Comparison of ENCODE assay signal across 15 cellular contexts in the genomic region with DNA sequence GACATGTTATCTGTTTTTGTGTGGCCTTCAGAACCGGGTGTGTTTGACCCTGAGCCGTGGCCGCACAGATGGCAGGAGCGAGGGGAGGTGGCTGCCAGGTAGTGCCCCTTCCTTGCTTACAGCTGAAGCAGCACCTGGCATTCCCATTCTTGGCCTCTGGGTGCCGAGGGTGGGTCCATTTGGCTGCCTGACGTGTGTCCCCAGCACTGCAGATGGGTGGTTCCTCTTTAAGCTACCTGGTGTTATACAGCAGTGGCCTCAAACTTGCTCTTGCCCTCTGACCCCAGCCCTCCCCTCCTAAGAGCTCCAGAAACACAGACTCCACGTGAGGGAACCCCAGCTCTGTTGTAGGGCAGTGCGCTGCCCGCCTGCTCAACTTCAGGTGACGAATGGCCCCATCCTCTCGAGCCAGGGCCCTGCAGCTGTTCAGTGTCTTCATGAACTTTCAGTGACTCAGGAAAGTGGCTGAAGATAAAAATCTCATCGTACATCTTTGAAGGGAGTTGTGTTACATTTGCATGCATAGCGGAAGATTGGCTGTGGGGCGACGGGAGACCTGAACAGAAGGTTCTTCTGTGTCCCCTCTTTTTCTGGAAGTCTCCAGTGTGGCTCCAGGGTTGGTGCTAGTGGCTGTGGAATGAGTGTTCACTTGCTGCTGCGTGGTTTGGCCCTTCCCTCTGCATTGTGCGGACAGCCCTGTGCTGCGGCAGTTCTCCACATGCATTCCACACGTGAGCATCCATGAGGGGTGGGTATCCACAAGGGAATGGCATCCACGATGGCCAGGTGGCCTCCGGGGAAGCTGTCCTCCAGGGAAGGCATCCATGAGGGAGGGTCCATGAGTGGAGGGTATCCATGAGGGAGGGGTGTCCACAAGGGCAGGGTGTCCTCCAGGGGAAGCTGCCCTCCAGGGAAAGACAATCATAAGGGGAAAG.
DNase-seq lines count a peak whose midpoint lies in the region; ATAC-seq and TF ChIP-seq lines count a peak whose summit lies in the region.
"Had no signal": no experiment of that assay in that cellular context is flagged by ENCODE, and none has a peak within 500 bp of the region (broad histone marks: within the 10 kb centered on the region; RNA-seq: fewer than 3 reads in every experiment).

No MANE protein-coding gene starts in this region.

- no peak overlapping the region for H2BK120ac ChIP-seq in neuronal stem cell (ENCODE audit: low read depth, low read length)

- in situ Hi-C loops in transverse colon (cut with MboI; ENCODE audit: low pct_ligation_motif_present in 1 of 4, low pct_unique_long_range_greater_than_20kb in 1 of 4, low sequenced_read_pairs in 3 of 4), result loop anchor here in 3 of 4 donors (25.0 kb wide), 3 partner anchors 92 to 392 kb away; a partner anchor contains a TSS

- H3K27me3 ChIP-seq in adrenal gland (no peaks in the 10 kb centered on the region), neuronal stem cell (ENCODE audit: control insufficient read depth in 3 of 3, insufficient read depth in 3 of 3, low read depth in 1 of 3, low read length in 3 of 3) (no peaks in the 10 kb centered on the region), transverse colon (no peaks in the 10 kb centered on the region)

- no peak for TF ChIP-seq CTCF in adrenal gland (IDR thresholded peaks at IDR 0.05)
- no peak for TF ChIP-seq CTCF in glutamatergic neuron (IDR thresholded peaks at IDR 0.05; ENCODE audit: partially characterized antibody, unreplicated experiment)
- TF ChIP-seq CTCF in transverse colon (IDR thresholded peaks at IDR 0.05), result no peak

- no peak for ATAC-seq in GM21381 (IDR thresholded peaks at IDR 0.05; ENCODE audit: unreplicated experiment)
- ATAC-seq: Panc1 had no signal

- H2BK12ac ChIP-seq in neuronal stem cell (ENCODE audit: low read length), result no peak overlapping the region

- H3K27ac ChIP-seq in adrenal gland, result peak overlapping the region in 2 of 5 donors; percentile 30 to 94
- H3K27ac ChIP-seq in neuronal stem cell (replicated peaks; ENCODE audit: low read length), result no peak overlapping the region
- peak overlapping the region; percentile 83 to 95 (median 89) for H3K27ac ChIP-seq in transverse colon

- no peak overlapping the region for H3K27ac Mint-ChIP-seq in glutamatergic neuron (ENCODE audit: unreplicated experiment)
- H3K27ac Mint-ChIP-seq: activated naive CD4-positive, alpha-beta T cell treated with anti-CD3 and anti-CD28 coated beads for 36 hours had no signal

- intact Hi-C loops in adrenal gland (cut with DNase I) (no loop called here), transverse colon (cut with DNase I; ENCODE audit: low total_unique reads) (no loop called here)

- H3K23ac ChIP-seq in neuronal stem cell (ENCODE audit: low read depth, low read length, poor library complexity), result no peak overlapping the region

- peak in 6 of 7 donors; percentile 45 to 72 (median 58) for DNase-seq in adrenal gland
- DNase-seq in glutamatergic neuron, result peak; percentile 4
- no peak for DNase-seq in neuronal stem cell (ENCODE audit: low spot score)
- no peak for DNase-seq in transverse colon
- DNase-seq in occipital lobe (lab: John Stamatoyannopoulos, UW), result no peak
- no peak for DNase-seq in erythroblast (lab: John Stamatoyannopoulos, UW)
- DNase-seq: activated naive CD4-positive, alpha-beta T cell treated with anti-CD3 and anti-CD28 coated beads for 36 hours; kidney glomerular epithelial cell; NCI-H1105; NCI-H510A treated with DMSO at 0.1 percent for 48 hours; stimulated activated CD4-positive, alpha-beta T cell treated with anti-CD3 and anti-CD28 coated beads, Interleukin-2, amount 100 ng/mL, for 24 hours; T-helper 9 cell had no signal

- H3K27me3 Mint-ChIP-seq in glutamatergic neuron (ENCODE audit: unreplicated experiment), result peaks cover 13% of the 10 kb centered on the region
- H3K27me3 Mint-ChIP-seq: CD4-positive, alpha-beta memory T cell had no signal

- H3K4me2 ChIP-seq in neuronal stem cell (ENCODE audit: insufficient read depth, low read length, poor library complexity, severe bottlenecking), result no peak overlapping the region

- no peaks in the 10 kb centered on the region for H3K9me3 ChIP-seq in adrenal gland (replicated peaks in 1 of 3)
- no peaks in the 10 kb centered on the region for H3K9me3 ChIP-seq in neuronal stem cell (replicated peaks in 1 of 2; ENCODE audit: control insufficient read depth in 2 of 2, insufficient read depth in 1 of 2, low read depth in 1 of 2, low read length in 2 of 2)
- no peaks in the 10 kb centered on the region for H3K9me3 ChIP-seq in transverse colon

- H3K4me3 ChIP-seq in adrenal gland (no peak overlapping the region), neuronal stem cell (ENCODE audit: low read length in 2 of 2) (no peak overlapping the region), transverse colon (no peak overlapping the region)

- H3K9me3 Mint-ChIP-seq in glutamatergic neuron (ENCODE audit: unreplicated experiment), result peaks cover 6% of the 10 kb centered on the region
- H3K9me3 Mint-ChIP-seq: activated naive CD4-positive, alpha-beta T cell treated with anti-CD3 and anti-CD28 coated beads for 36 hours; CD4-positive, alpha-beta memory T cell had no signal

- H2BK15ac ChIP-seq in neuronal stem cell (ENCODE audit: low read length), result no peak overlapping the region

- H3K14ac ChIP-seq in neuronal stem cell (ENCODE audit: low read length), result peak overlapping the region; percentile 61

- H3K4me3 Mint-ChIP-seq in glutamatergic neuron (ENCODE audit: unreplicated experiment), result no peak overlapping the region
- H3K4me3 Mint-ChIP-seq: activated naive CD4-positive, alpha-beta T cell treated with anti-CD3 and anti-CD28 coated beads for 36 hours; CD4-positive, alpha-beta memory T cell had no signal

- 54 to 71% (median 62%) methylated on average over 16 to 21 of the region's 21 CpGs for WGBS in adrenal gland, 4 donors
- WGBS in neuronal stem cell (ENCODE audit: extremely low coverage in 2 of 2, insufficient read length in 2 of 2, insufficient replicate concordance in 1 of 2), 2 donors, result no CpG with 5 or more reads among the region's 21 CpGs
- 83 to 88% methylated on average over 4 to 21 of the region's 21 CpGs for WGBS in transverse colon (ENCODE audit: low coverage in 1 of 2), 2 donors

- peaks cover 11% of the 10 kb centered on the region for H3K36me3 Mint-ChIP-seq in glutamatergic neuron (ENCODE audit: unreplicated experiment)
- H3K36me3 Mint-ChIP-seq: CD4-positive, alpha-beta memory T cell had no signal

- H4K91ac ChIP-seq in neuronal stem cell (ENCODE audit: low read depth, low read length, poor library complexity), result no peak overlapping the region

- peak overlapping the region; percentile 2 for H3K18ac ChIP-seq in neuronal stem cell (ENCODE audit: low read length)

- H3K4ac ChIP-seq in neuronal stem cell (ENCODE audit: low read length), result no peak overlapping the region

- no peak overlapping the region for H2AFZ ChIP-seq in neuronal stem cell (ENCODE audit: low read length)

- no peak overlapping the region for H4K8ac ChIP-seq in neuronal stem cell (ENCODE audit: low read depth, low read length)

- peaks cover 1% of the 10 kb centered on the region for H3K79me1 ChIP-seq in neuronal stem cell (ENCODE audit: low read depth, low read length)

- H2AK5ac ChIP-seq in neuronal stem cell (ENCODE audit: low read depth, low read length), result no peak overlapping the region

- peaks cover 29% of the 10 kb centered on the region for H3K4me1 Mint-ChIP-seq in glutamatergic neuron (ENCODE audit: low read depth, unreplicated experiment)

- TF ChIP-seq EP300 in transverse colon (IDR thresholded peaks at IDR 0.05; ENCODE audit: low read depth), result no peak

- H3K4me1 ChIP-seq in adrenal gland (replicated peaks in 1 of 2) (peaks cover 32 to 68% of the 10 kb centered on the region in 2 donors), neuronal stem cell (ENCODE audit: control insufficient read depth in 2 of 2, insufficient read depth in 1 of 2, low read depth in 1 of 2, low read length in 2 of 2) (peaks cover 1 to 39% of the 10 kb centered on the region in 2 donors), transverse colon (peaks cover 37 to 77% (median 51%) of the 10 kb centered on the region in 4 donors)

- peak overlapping the region; percentile 68 for H3K9ac ChIP-seq in neuronal stem cell (ENCODE audit: low read depth, low read length, poor library complexity)

- TF ChIP-seq POLR2A in adrenal gland (IDR thresholded peaks at IDR 0.05) (no peak), transverse colon (IDR thresholded peaks at IDR 0.05) (no peak), erythroblast (IDR thresholded peaks at IDR 0.05; ENCODE audit: low read length) (no peak)

- H2BK5ac ChIP-seq in neuronal stem cell (ENCODE audit: low read length), result no peak overlapping the region

- H3K36me3 ChIP-seq in adrenal gland (replicated peaks in 1 of 2) (no peaks in the 10 kb centered on the region), neuronal stem cell (replicated peaks in 1 of 2; ENCODE audit: control insufficient read depth in 2 of 2, insufficient read depth in 2 of 2, low read length in 2 of 2) (no peaks in the 10 kb centered on the region), transverse colon (no peaks in the 10 kb centered on the region)

Comparison
In these comparisons a context has a peak if more than half of its experiments do, and no peak if none do; other contexts are left out.
1. DNase-seq: peak in adrenal gland (6 of 7) and glutamatergic neuron (single experiment); none in neuronal stem cell (single experiment), transverse colon (single experiment), occipital lobe (single experiment) and erythroblast (0 of 2).